ENCODE assay signal across 1 cellular context in the genomic region with DNA sequence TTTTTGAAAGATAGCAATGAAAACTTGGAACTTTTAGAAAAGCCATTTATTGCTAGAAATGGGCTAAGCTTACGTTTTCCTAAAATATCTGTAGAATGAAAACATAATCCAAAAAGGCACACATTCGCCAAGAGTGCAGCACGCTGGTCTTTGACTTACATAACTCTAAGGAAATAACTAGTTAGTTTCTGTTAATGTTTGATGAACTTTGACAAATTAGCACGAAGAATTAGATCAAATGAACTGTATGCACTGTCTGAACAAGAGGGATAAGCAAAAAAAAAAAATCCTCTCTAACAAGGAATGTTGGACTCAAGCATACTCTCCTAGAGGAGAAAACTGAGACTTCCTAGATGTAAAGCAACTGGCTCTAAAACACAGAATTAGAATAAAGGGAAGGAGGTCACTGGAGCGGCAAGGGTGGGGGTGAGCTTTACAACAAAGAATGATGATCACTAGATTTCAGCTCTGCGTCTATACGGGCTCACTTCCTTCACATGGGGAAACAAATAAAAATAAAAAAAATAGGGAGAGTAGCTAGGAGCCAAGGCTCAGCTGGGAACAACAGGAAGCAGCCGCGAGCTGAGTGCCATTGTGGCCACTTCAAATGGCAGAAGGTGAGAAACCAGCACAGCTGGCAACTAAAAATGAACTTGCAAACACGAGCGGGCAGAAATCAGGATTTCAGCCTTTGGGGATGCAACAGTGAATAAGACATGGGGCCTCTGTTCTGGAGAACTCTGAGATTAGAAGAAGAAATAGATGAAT.
TF ChIP-seq lines count a peak whose summit lies in the region.

No MANE protein-coding gene starts in this region.

TF ChIP-seq in H1, 55 proteins besides CTCF, POLR2A, EP300 and RAD21:
- TF ChIP-seq CHD2 (IDR thresholded peaks at IDR 0.05; ENCODE audit: low read length) (no peak), JUN (IDR thresholded peaks at IDR 0.05; ENCODE audit: low read depth, low read length) (no peak), TCF12 (IDR thresholded peaks at IDR 0.05; ENCODE audit: low read depth, low read length) (no peak), CREB1 (IDR thresholded peaks at IDR 0.05) (no peak), JUND (IDR thresholded peaks at IDR 0.05; ENCODE audit: low read length) (no peak), YY1 (IDR thresholded peaks at IDR 0.05; ENCODE audit: low read depth, low read length) (no peak), CBX5 (IDR thresholded peaks at IDR 0.05; ENCODE audit: low read depth, low read length) (no peak), TAF7 (optimal IDR thresholded peaks at IDR 0.05; ENCODE audit: borderline replicate concordance, low read depth, low read length) (no peak), CHD1 (IDR thresholded peaks at IDR 0.05; ENCODE audit: low read depth, low read length) (no peak), BRCA1 (IDR thresholded peaks at IDR 0.05; ENCODE audit: low read depth, low read length) (no peak), POU5F1 (IDR thresholded peaks at IDR 0.05; ENCODE audit: low read depth, low read length) (no peak), TAF1 (IDR thresholded peaks at IDR 0.05; ENCODE audit: low read depth, low read length) (no peak), GTF2F1 (IDR thresholded peaks at IDR 0.05; ENCODE audit: borderline replicate concordance, low read depth, low read length) (no peak), RBBP5 (IDR thresholded peaks at IDR 0.05; ENCODE audit: borderline replicate concordance, low read depth, low read length) (no peak), FOSL1 (IDR thresholded peaks at IDR 0.05; ENCODE audit: insufficient read depth, low read depth, low read length) (no peak), TBP (IDR thresholded peaks at IDR 0.05; ENCODE audit: low read depth, low read length) (no peak), POLR2AphosphoS5 (IDR thresholded peaks at IDR 0.05; ENCODE audit: low read depth, low read length) (no peak), RNF2 (IDR thresholded peaks at IDR 0.05; ENCODE audit: borderline replicate concordance, low read depth, low read length, missing control alignments, poor library complexity, severe bottlenecking) (no peak)
- TF ChIP-seq, protein P1, sequence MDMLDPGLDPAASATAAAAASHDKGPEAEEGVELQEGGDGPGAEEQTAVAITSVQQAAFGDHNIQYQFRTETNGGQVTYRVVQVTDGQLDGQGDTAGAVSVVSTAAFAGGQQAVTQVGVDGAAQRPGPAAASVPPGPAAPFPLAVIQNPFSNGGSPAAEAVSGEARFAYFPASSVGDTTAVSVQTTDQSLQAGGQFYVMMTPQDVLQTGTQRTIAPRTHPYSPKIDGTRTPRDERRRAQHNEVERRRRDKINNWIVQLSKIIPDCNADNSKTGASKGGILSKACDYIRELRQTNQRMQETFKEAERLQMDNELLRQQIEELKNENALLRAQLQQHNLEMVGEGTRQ (IDR thresholded peaks at IDR 0.05; ENCODE audit: low read length): no peak
- TF ChIP-seq, protein P2, sequence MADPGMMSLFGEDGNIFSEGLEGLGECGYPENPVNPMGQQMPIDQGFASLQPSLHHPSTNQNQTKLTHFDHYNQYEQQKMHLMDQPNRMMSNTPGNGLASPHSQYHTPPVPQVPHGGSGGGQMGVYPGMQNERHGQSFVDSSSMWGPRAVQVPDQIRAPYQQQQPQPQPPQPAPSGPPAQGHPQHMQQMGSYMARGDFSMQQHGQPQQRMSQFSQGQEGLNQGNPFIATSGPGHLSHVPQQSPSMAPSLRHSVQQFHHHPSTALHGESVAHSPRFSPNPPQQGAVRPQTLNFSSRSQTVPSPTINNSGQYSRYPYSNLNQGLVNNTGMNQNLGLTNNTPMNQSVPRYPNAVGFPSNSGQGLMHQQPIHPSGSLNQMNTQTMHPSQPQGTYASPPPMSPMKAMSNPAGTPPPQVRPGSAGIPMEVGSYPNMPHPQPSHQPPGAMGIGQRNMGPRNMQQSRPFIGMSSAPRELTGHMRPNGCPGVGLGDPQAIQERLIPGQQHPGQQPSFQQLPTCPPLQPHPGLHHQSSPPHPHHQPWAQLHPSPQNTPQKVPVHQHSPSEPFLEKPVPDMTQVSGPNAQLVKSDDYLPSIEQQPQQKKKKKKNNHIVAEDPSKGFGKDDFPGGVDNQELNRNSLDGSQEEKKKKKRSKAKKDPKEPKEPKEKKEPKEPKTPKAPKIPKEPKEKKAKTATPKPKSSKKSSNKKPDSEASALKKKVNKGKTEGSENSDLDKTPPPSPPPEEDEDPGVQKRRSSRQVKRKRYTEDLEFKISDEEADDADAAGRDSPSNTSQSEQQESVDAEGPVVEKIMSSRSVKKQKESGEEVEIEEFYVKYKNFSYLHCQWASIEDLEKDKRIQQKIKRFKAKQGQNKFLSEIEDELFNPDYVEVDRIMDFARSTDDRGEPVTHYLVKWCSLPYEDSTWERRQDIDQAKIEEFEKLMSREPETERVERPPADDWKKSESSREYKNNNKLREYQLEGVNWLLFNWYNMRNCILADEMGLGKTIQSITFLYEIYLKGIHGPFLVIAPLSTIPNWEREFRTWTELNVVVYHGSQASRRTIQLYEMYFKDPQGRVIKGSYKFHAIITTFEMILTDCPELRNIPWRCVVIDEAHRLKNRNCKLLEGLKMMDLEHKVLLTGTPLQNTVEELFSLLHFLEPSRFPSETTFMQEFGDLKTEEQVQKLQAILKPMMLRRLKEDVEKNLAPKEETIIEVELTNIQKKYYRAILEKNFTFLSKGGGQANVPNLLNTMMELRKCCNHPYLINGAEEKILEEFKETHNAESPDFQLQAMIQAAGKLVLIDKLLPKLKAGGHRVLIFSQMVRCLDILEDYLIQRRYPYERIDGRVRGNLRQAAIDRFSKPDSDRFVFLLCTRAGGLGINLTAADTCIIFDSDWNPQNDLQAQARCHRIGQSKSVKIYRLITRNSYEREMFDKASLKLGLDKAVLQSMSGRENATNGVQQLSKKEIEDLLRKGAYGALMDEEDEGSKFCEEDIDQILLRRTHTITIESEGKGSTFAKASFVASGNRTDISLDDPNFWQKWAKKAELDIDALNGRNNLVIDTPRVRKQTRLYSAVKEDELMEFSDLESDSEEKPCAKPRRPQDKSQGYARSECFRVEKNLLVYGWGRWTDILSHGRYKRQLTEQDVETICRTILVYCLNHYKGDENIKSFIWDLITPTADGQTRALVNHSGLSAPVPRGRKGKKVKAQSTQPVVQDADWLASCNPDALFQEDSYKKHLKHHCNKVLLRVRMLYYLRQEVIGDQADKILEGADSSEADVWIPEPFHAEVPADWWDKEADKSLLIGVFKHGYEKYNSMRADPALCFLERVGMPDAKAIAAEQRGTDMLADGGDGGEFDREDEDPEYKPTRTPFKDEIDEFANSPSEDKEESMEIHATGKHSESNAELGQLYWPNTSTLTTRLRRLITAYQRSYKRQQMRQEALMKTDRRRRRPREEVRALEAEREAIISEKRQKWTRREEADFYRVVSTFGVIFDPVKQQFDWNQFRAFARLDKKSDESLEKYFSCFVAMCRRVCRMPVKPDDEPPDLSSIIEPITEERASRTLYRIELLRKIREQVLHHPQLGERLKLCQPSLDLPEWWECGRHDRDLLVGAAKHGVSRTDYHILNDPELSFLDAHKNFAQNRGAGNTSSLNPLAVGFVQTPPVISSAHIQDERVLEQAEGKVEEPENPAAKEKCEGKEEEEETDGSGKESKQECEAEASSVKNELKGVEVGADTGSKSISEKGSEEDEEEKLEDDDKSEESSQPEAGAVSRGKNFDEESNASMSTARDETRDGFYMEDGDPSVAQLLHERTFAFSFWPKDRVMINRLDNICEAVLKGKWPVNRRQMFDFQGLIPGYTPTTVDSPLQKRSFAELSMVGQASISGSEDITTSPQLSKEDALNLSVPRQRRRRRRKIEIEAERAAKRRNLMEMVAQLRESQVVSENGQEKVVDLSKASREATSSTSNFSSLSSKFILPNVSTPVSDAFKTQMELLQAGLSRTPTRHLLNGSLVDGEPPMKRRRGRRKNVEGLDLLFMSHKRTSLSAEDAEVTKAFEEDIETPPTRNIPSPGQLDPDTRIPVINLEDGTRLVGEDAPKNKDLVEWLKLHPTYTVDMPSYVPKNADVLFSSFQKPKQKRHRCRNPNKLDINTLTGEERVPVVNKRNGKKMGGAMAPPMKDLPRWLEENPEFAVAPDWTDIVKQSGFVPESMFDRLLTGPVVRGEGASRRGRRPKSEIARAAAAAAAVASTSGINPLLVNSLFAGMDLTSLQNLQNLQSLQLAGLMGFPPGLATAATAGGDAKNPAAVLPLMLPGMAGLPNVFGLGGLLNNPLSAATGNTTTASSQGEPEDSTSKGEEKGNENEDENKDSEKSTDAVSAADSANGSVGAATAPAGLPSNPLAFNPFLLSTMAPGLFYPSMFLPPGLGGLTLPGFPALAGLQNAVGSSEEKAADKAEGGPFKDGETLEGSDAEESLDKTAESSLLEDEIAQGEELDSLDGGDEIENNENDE (IDR thresholded peaks at IDR 0.05; ENCODE audit: insufficient replicate concordance, low read length): no peak
